Comparison of ENCODE assay signal across 24 cellular contexts in the genomic region with DNA sequence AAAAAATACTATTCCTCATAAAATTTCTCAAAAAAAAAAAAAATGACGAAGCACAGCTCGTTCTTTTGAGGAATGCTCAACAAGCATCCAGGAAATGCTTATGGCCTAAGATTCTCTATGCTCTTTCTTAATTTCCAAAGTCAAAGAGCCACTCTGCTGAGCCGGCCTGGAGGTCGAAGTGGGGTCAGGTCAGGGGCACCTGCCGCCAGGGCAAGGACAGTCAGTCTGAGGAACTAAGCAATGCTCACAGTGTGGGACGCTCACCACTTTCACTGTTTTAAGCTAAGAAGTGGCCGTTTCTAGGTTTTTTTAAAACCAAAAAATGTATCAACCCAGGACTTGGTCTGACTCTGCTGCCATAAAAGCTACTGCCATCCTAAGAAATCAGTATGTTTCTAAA. TPM values are rescaled to one million over a fixed set of nuclear protein-coding genes. Genes with fewer than 3 reads are reported as not detected.
"Had no signal": no experiment of that assay in that cellular context is flagged by ENCODE, and none has a peak within 500 bp of the region (broad histone marks: within the 10 kb centered on the region; RNA-seq: fewer than 3 reads in every experiment).

No MANE protein-coding gene starts in this region.

- H3K27me3 ChIP-seq: heart right ventricle had no signal

- H3K9me3 ChIP-seq: heart right ventricle, lower lobe of right lung, mucosa of descending colon, prostate gland had no signal

- H3K4me3 ChIP-seq: heart right ventricle, lower lobe of right lung, mucosa of descending colon, prostate gland had no signal

- FAIRE-seq: TTC549 had no signal

- H3K27me3 Mint-ChIP-seq: activated naive CD8-positive, alpha-beta T cell treated with anti-CD3 and anti-CD28 coated beads, Interleukin-2, amount 50 U/mL, for 24 hours; T-cell had no signal

- H3K27ac Mint-ChIP-seq: activated naive CD8-positive, alpha-beta T cell treated with anti-CD3 and anti-CD28 coated beads, Interleukin-2, amount 50 U/mL, for 24 hours; T-cell had no signal

- DNase-seq: activated CD8-positive, alpha-beta memory T cell treated with anti-CD3 and anti-CD28 coated beads, Interleukin-2, amount 50 U/mL, for 48 hours; activated effector memory CD4-positive, alpha-beta T cell treated with Interleukin-2 at 50 U/mL for 16 hours; activated naive CD4-positive, alpha-beta T cell treated with anti-CD3 and anti-CD28 coated beads, Interleukin-2, amount 50 U/mL, for 16 hours; activated naive CD8-positive, alpha-beta T cell treated with anti-CD3 and anti-CD28 coated beads, Interleukin-2, amount 50 U/mL, for 24 hours; activated T-cell treated with anti-CD3 and anti-CD28 coated beads, Interleukin-2, amount 50 U/mL, for 48 hours; cortex of kidney; heart right ventricle; islet precursor cell; lower lobe of right lung; mesendoderm; occipital lobe; stimulated activated CD4-positive, alpha-beta T cell treated with anti-CD3 and anti-CD28 coated beads, Interleukin-2, amount 100 ng/mL, for 48 hours; stimulated activated CD8-positive, alpha-beta memory T cell treated with anti-CD3 and anti-CD28 coated beads, Interleukin-4, amount 100 ng/mL, for 48 hours; stimulated activated naive CD4-positive, alpha-beta T cell; T-cell had no signal

- H3K27ac ChIP-seq: epithelial cell of prostate, heart right ventricle, lower lobe of right lung, prostate gland had no signal

- H3K4me3 Mint-ChIP-seq: activated naive CD8-positive, alpha-beta T cell treated with anti-CD3 and anti-CD28 coated beads, Interleukin-2, amount 50 U/mL, for 24 hours; neural crest cell; T-cell had no signal

- ATAC-seq: activated naive CD8-positive, alpha-beta T cell treated with anti-CD3 and anti-CD28 coated beads, Interleukin-2, amount 50 U/mL, for 24 hours; heart right ventricle; lower lobe of right lung; mucosa of descending colon; T-cell had no signal

- H3K9me3 Mint-ChIP-seq: activated naive CD8-positive, alpha-beta T cell treated with anti-CD3 and anti-CD28 coated beads, Interleukin-2, amount 50 U/mL, for 24 hours; neural crest cell; T-cell had no signal

RNA-seq across cellular contexts. Expression of a gene that starts 37.1 kb away (rescaled TPM):
- total RNA-seq: activated CD8-positive, alpha-beta memory T cell treated with anti-CD3 and anti-CD28 coated beads for 36 hours; cerebellum; fibroblast of villous mesenchyme; occipital lobe; prostate gland; T-cell had no signal
- polyA plus RNA-seq: heart right ventricle had no signal

RNA-seq across cellular contexts. Expression of a gene that starts 55.7 kb away (rescaled TPM):
- total RNA-seq: activated CD8-positive, alpha-beta memory T cell treated with anti-CD3 and anti-CD28 coated beads for 36 hours; fibroblast of villous mesenchyme; heart right ventricle; lower lobe of right lung; T-cell; ureter had no signal
